1 cellular context compared by ENCODE assay signal in genomic region chr16:19116711-19117449, GRCh38.
TF ChIP-seq lines count a peak whose summit lies in the region.

No MANE protein-coding gene starts in this region.

TF ChIP-seq in SK-N-SH treated with all-trans-retinoic acid at 6 μM for 48 hours, 23 proteins besides CTCF, POLR2A, EP300 and RAD21 (continued from another document):
- TF ChIP-seq TSHZ2 (CRISPR knock-in tag; IDR thresholded peaks at IDR 0.05) (no peak), ESRRG (CRISPR knock-in tag; IDR thresholded peaks at IDR 0.05) (no peak), SNAI2 (CRISPR knock-in tag; IDR thresholded peaks at IDR 0.05) (no peak), POU6F1 (CRISPR knock-in tag; IDR thresholded peaks at IDR 0.05; ENCODE audit: borderline replicate concordance, low read depth) (no peak), TOX (CRISPR knock-in tag; IDR thresholded peaks at IDR 0.05; ENCODE audit: borderline replicate concordance) (no peak), ISL1 (CRISPR knock-in tag; IDR thresholded peaks at IDR 0.05) (no peak), CREB5 (CRISPR knock-in tag; IDR thresholded peaks at IDR 0.05; ENCODE audit: low read depth) (no peak), ZC3H10 (CRISPR knock-in tag; IDR thresholded peaks at IDR 0.05) (no peak)
- TF ChIP-seq, protein P1, sequence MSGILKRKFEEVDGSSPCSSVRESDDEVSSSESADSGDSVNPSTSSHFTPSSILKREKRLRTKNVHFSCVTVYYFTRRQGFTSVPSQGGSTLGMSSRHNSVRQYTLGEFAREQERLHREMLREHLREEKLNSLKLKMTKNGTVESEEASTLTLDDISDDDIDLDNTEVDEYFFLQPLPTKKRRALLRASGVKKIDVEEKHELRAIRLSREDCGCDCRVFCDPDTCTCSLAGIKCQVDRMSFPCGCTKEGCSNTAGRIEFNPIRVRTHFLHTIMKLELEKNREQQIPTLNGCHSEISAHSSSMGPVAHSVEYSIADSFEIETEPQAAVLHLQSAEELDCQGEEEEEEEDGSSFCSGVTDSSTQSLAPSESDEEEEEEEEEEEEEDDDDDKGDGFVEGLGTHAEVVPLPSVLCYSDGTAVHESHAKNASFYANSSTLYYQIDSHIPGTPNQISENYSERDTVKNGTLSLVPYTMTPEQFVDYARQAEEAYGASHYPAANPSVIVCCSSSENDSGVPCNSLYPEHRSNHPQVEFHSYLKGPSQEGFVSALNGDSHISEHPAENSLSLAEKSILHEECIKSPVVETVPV (CRISPR knock-in tag; IDR thresholded peaks at IDR 0.05) = no peak
- TF ChIP-seq, protein P2, sequence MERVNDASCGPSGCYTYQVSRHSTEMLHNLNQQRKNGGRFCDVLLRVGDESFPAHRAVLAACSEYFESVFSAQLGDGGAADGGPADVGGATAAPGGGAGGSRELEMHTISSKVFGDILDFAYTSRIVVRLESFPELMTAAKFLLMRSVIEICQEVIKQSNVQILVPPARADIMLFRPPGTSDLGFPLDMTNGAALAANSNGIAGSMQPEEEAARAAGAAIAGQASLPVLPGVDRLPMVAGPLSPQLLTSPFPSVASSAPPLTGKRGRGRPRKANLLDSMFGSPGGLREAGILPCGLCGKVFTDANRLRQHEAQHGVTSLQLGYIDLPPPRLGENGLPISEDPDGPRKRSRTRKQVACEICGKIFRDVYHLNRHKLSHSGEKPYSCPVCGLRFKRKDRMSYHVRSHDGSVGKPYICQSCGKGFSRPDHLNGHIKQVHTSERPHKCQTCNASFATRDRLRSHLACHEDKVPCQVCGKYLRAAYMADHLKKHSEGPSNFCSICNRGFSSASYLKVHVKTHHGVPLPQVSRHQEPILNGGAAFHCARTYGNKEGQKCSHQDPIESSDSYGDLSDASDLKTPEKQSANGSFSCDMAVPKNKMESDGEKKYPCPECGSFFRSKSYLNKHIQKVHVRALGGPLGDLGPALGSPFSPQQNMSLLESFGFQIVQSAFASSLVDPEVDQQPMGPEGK (CRISPR knock-in tag; IDR thresholded peaks at IDR 0.05; ENCODE audit: borderline replicate concordance) = no peak
